13 cellular contexts compared by ENCODE assay signal in the genomic region with DNA sequence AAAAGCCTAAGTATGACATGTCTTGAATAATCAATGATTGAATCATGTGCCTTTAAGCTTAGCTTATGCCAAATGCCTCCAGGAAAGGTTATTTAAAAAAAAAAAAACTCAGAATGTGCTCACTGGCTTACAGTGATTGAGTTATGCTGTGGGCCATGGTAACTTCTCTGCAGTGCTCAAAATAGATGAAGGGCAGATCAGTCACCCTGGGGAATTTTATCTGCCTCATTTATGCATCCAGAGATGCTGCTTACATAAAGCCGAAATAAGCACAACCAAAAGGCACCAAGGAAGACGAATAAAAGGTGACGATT.
DNase-seq lines count a peak whose midpoint lies in the region; ATAC-seq and TF ChIP-seq lines count a peak whose summit lies in the region.
"Had no signal": no experiment of that assay in that cellular context is flagged by ENCODE, and none has a peak within 500 bp of the region (broad histone marks: within the 10 kb centered on the region; RNA-seq: fewer than 3 reads in every experiment).

No MANE protein-coding gene starts in this region.

- H3K27ac Mint-ChIP-seq in activated naive CD4-positive, alpha-beta T cell treated with anti-CD3 and anti-CD28 coated beads, Interleukin-2, amount 10 ng/mL, durations not matched to agents 7 days and 5 days, result peak overlapping the region; percentile 98

- peaks cover 4% of the 10 kb centered on the region for H3K9me3 Mint-ChIP-seq in activated naive CD4-positive, alpha-beta T cell treated with anti-CD3 and anti-CD28 coated beads, Interleukin-2, amount 10 ng/mL, durations not matched to agents 7 days and 5 days

- peak; percentile 56 for ATAC-seq in GM19397 (IDR thresholded peaks at IDR 0.05; ENCODE audit: unreplicated experiment)
- ATAC-seq in HG02938 (IDR thresholded peaks at IDR 0.05; ENCODE audit: unreplicated experiment), result no peak
- no peak for ATAC-seq in HG03039 (IDR thresholded peaks at IDR 0.05; ENCODE audit: unreplicated experiment)

- in situ Hi-C loops in G401 (cut with HindIII; ENCODE audit: low sequenced_read_pairs), result no loop called here

- no peaks in the 10 kb centered on the region for H3K27me3 Mint-ChIP-seq in activated naive CD4-positive, alpha-beta T cell treated with anti-CD3 and anti-CD28 coated beads, Interleukin-2, amount 10 ng/mL, durations not matched to agents 7 days and 5 days

- H3K4me3 ChIP-seq in AG10803 (ENCODE audit: low read length), result peak overlapping the region; percentile 16
- H3K4me3 ChIP-seq: ovary, testis had no signal

- TF ChIP-seq CTCF in AG10803 (conservative IDR thresholded peaks at IDR 0.05; ENCODE audit: low read length), result no peak

- CTCF ChIA-PET in activated naive CD4-positive, alpha-beta T cell treated with anti-CD3 and anti-CD28 coated beads, Interleukin-2, amount 10 ng/mL, durations not matched to agents 7 days and 5 days (lab: Charles Lee), result interaction anchor here (1.3 kb wide), 1 partner anchor 86 kb away, joined by 4 read pairs; no protein-coding TSS in a partner anchor

- DNase-seq in AG10803 (ENCODE audit: low read depth), result no peak
- DNase-seq in activated naive CD4-positive, alpha-beta T cell treated with anti-CD3 and anti-CD28 coated beads, Interleukin-2, amount 10 ng/mL, durations not matched to agents 7 days and 5 days, result peak; percentile 24
- DNase-seq in myocyte (ENCODE audit: low read depth), result peak; percentile 15
- no peak for DNase-seq in C1 segment of cervical spinal cord (lab: John Stamatoyannopoulos, UW)
- no peak for DNase-seq in G401 (ENCODE audit: low spot score)
- DNase-seq: DMS 273 treated with DMSO at 0.1 percent for 48 hours, gastrocnemius medialis, NCI-H2029 treated with DMSO at 0.1 percent for 48 hours had no signal

- peaks cover 9% of the 10 kb centered on the region for H3K36me3 Mint-ChIP-seq in activated naive CD4-positive, alpha-beta T cell treated with anti-CD3 and anti-CD28 coated beads, Interleukin-2, amount 10 ng/mL, durations not matched to agents 7 days and 5 days

- peak overlapping the region; percentile 63 for H3K4me3 Mint-ChIP-seq in activated naive CD4-positive, alpha-beta T cell treated with anti-CD3 and anti-CD28 coated beads, Interleukin-2, amount 10 ng/mL, durations not matched to agents 7 days and 5 days

- H3K4me1 Mint-ChIP-seq in activated naive CD4-positive, alpha-beta T cell treated with anti-CD3 and anti-CD28 coated beads, Interleukin-2, amount 10 ng/mL, durations not matched to agents 7 days and 5 days, result peaks cover 94% of the 10 kb centered on the region

Comparison
In these comparisons a context has a peak if more than half of its experiments do, and no peak if none do; other contexts are left out.
1. DNase-seq: peak in activated naive CD4-positive, alpha-beta T cell treated with anti-CD3 and anti-CD28 coated beads, Interleukin-2, amount 10 ng/mL, durations not matched to agents 7 days and 5 days (single experiment) and myocyte (single experiment); none in AG10803 (single experiment), C1 segment of cervical spinal cord (0 of 14) and G401 (single experiment).